ENCODE assay signal across 13 cellular contexts in genomic region chr4:165440415-165440882, GRCh38.
DNase-seq lines count a peak whose midpoint lies in the region; ATAC-seq and TF ChIP-seq lines count a peak whose summit lies in the region.
"Had no signal": no experiment of that assay in that cellular context is flagged by ENCODE, and none has a peak within 500 bp of the region (broad histone marks: within the 10 kb centered on the region; RNA-seq: fewer than 3 reads in every experiment).

No MANE protein-coding gene starts in this region.

- no peaks in the 10 kb centered on the region for H3K4me1 Mint-ChIP-seq in brain
- no peaks in the 10 kb centered on the region for H3K4me1 Mint-ChIP-seq in activated CD8-positive, alpha-beta memory T cell treated with anti-CD3 and anti-CD28 coated beads, Interleukin-2, amount 10 ng/mL, durations not matched to agents 7 days and 5 days

- no peaks in the 10 kb centered on the region for H3K27me3 ChIP-seq in HUES48 (ENCODE audit: control insufficient read depth, insufficient read depth, low read length)
- H3K27me3 ChIP-seq: body of pancreas had no signal

- H3K9ac ChIP-seq in HUES48 (ENCODE audit: low read depth, low read length), result no peak overlapping the region
- H3K9ac ChIP-seq: KMS-11 had no signal

- H3K27ac Mint-ChIP-seq in brain, result peak overlapping the region in 2 of 5 experiments; percentile 37 to 62
- no peak overlapping the region for H3K27ac Mint-ChIP-seq in activated CD8-positive, alpha-beta memory T cell treated with anti-CD3 and anti-CD28 coated beads, Interleukin-2, amount 10 ng/mL, durations not matched to agents 7 days and 5 days
- H3K27ac Mint-ChIP-seq: activated CD8-positive, alpha-beta T cell treated with anti-CD3 and anti-CD28 coated beads for 36 hours; CD8-positive, alpha-beta memory T cell had no signal

- H3K4me1 ChIP-seq in HUES48 (ENCODE audit: control insufficient read depth, insufficient read depth, low read length), result peaks cover 6% of the 10 kb centered on the region
- H3K4me1 ChIP-seq: body of pancreas had no signal

- peak overlapping the region in 3 of 5 experiments; percentile 15 to 70 (median 27) for H3K4me3 Mint-ChIP-seq in brain
- H3K4me3 Mint-ChIP-seq in activated CD8-positive, alpha-beta memory T cell treated with anti-CD3 and anti-CD28 coated beads, Interleukin-2, amount 10 ng/mL, durations not matched to agents 7 days and 5 days, result no peak overlapping the region
- H3K4me3 Mint-ChIP-seq: activated CD8-positive, alpha-beta T cell treated with anti-CD3 and anti-CD28 coated beads for 36 hours; CD8-positive, alpha-beta memory T cell had no signal

- no peak overlapping the region for H3K4me3 ChIP-seq in HUES48 (ENCODE audit: low read depth, low read length)
- H3K4me3 ChIP-seq: body of pancreas had no signal

- DNase-seq in AG09319 (ENCODE audit: extremely low read depth, low read depth) (peak; percentile 15), kidney glomerular epithelial cell (lab: John Stamatoyannopoulos, UW) (peak; percentile 34), NCI-H82 treated with DMSO at 0.1 percent for 48 hours (lab: John Stamatoyannopoulos, UW; ENCODE audit: unreplicated experiment) (no peak), UCSD-AML1 (lab: John Stamatoyannopoulos, UW; ENCODE audit: unreplicated experiment) (no peak)
- DNase-seq in activated CD8-positive, alpha-beta memory T cell treated with anti-CD3 and anti-CD28 coated beads, Interleukin-2, amount 10 ng/mL, durations not matched to agents 7 days and 5 days, result no peak
- DNase-seq: activated CD8-positive, alpha-beta T cell treated with anti-CD3 and anti-CD28 coated beads for 36 hours; body of pancreas; CD8-positive, alpha-beta memory T cell; posterior cingulate gyrus had no signal

- H3K27ac ChIP-seq in HUES48 (ENCODE audit: low read depth, low read length), result peak overlapping the region; percentile 66
- H3K27ac ChIP-seq: body of pancreas, KMS-11 had no signal

- H3K9me3 Mint-ChIP-seq in brain, result peaks cover 0 to 2% (median 0%) of the 10 kb centered on the region in 5 experiments
- no peaks in the 10 kb centered on the region for H3K9me3 Mint-ChIP-seq in activated CD8-positive, alpha-beta memory T cell treated with anti-CD3 and anti-CD28 coated beads, Interleukin-2, amount 10 ng/mL, durations not matched to agents 7 days and 5 days (ENCODE audit: low read depth)
- H3K9me3 Mint-ChIP-seq: activated CD8-positive, alpha-beta T cell treated with anti-CD3 and anti-CD28 coated beads for 36 hours; CD8-positive, alpha-beta memory T cell had no signal

- no peak for ATAC-seq in activated CD8-positive, alpha-beta memory T cell treated with anti-CD3 and anti-CD28 coated beads, Interleukin-2, amount 10 ng/mL, durations not matched to agents 7 days and 5 days
- ATAC-seq in HG03342 (IDR thresholded peaks at IDR 0.05; ENCODE audit: unreplicated experiment), result no peak
- ATAC-seq: activated CD8-positive, alpha-beta T cell treated with anti-CD3 and anti-CD28 coated beads for 36 hours; body of pancreas had no signal

- no peaks in the 10 kb centered on the region for H3K27me3 Mint-ChIP-seq in brain
- H3K27me3 Mint-ChIP-seq in activated CD8-positive, alpha-beta memory T cell treated with anti-CD3 and anti-CD28 coated beads, Interleukin-2, amount 10 ng/mL, durations not matched to agents 7 days and 5 days, result peaks cover 16% of the 10 kb centered on the region

- H3K36me3 Mint-ChIP-seq in brain, result peaks cover 10% of the 10 kb centered on the region
- no peaks in the 10 kb centered on the region for H3K36me3 Mint-ChIP-seq in activated CD8-positive, alpha-beta memory T cell treated with anti-CD3 and anti-CD28 coated beads, Interleukin-2, amount 10 ng/mL, durations not matched to agents 7 days and 5 days
- H3K36me3 Mint-ChIP-seq: CD8-positive, alpha-beta memory T cell had no signal

- H3K36me3 ChIP-seq in HUES48 (ENCODE audit: control insufficient read depth, insufficient read depth, low read length), result no peaks in the 10 kb centered on the region

- TF ChIP-seq CTCF in AG09319 (IDR thresholded peaks at IDR 0.05; ENCODE audit: low read depth, low read length) (no peak), brain (conservative IDR thresholded peaks at IDR 0.05) (no peak)

- CTCF ChIA-PET in activated CD8-positive, alpha-beta memory T cell treated with anti-CD3 and anti-CD28 coated beads, Interleukin-2, amount 10 ng/mL, durations not matched to agents 7 days and 5 days (lab: Charles Lee), result interaction anchor here (1.0 kb wide), 1 partner anchor 9 kb away, joined by 3 read pairs; no protein-coding TSS in a partner anchor

- no peaks in the 10 kb centered on the region for H3K9me3 ChIP-seq in HUES48 (ENCODE audit: control insufficient read depth, insufficient read depth, low read length)
- H3K9me3 ChIP-seq: body of pancreas had no signal

Comparison
In these comparisons a context has a peak if more than half of its experiments do, and no peak if none do; other contexts are left out.
1. DNase-seq: peak in AG09319 (single experiment) and kidney glomerular epithelial cell (single experiment); none in NCI-H82 treated with DMSO at 0.1 percent for 48 hours (single experiment), activated CD8-positive, alpha-beta memory T cell treated with anti-CD3 and anti-CD28 coated beads, Interleukin-2, amount 10 ng/mL, durations not matched to agents 7 days and 5 days (single experiment) and UCSD-AML1 (single experiment).